In genomic region chr3:46998121-46998851, GRCh38 we compare ENCODE assay signal across 9 cellular contexts. TPM values are rescaled to one million over a fixed set of nuclear protein-coding genes. Genes with fewer than 3 reads are reported as not detected.
A peak's percentile ranks its signal among the peaks of the same experiment; 100 is the strongest.
DNase-seq lines count a peak whose midpoint lies in the region; ATAC-seq, FAIRE-seq and TF ChIP-seq lines count a peak whose summit lies in the region.
"Had no signal": no experiment of that assay in that cellular context is flagged by ENCODE, and none has a peak within 500 bp of the region (broad histone marks: within the 10 kb centered on the region; RNA-seq: fewer than 3 reads in every experiment).

No MANE protein-coding gene starts in this region.

- POLR2A ChIA-PET in endothelial cell of umbilical vein (lab: Charles Lee) = no interaction called here

- H3K9me3 ChIP-seq in endothelial cell of umbilical vein (replicated peaks; ENCODE audit: control insufficient read depth, insufficient read depth, low read length) = no peaks in the 10 kb centered on the region
- no peaks in the 10 kb centered on the region for H3K9me3 ChIP-seq in neural cell (ENCODE audit: low read length)
- no peaks in the 10 kb centered on the region for H3K9me3 ChIP-seq in thyroid gland

- no TSS peak for BruUV-seq in endothelial cell of umbilical vein (replicated peaks; lab: Mats Ljungman, UMichigan)

- H2AFZ ChIP-seq in endothelial cell of umbilical vein (ENCODE audit: low read depth, low read length) = no peak overlapping the region
- no peak overlapping the region for H2AFZ ChIP-seq in neural cell (ENCODE audit: low read depth, low read length)

- no peak for ATAC-seq in HG03159 (IDR thresholded peaks at IDR 0.05; ENCODE audit: unreplicated experiment)

- dilution Hi-C loops in endothelial cell of umbilical vein (cut with MboI; ENCODE audit: extremely low pct_ligation_motif_present, low sequenced_read_pairs) = no loop called here

- H3K27me3 ChIP-seq in endothelial cell of umbilical vein (ENCODE audit: control insufficient read depth in 2 of 2, insufficient read depth in 2 of 2, low read length in 2 of 2) = no peaks in the 10 kb centered on the region
- no peaks in the 10 kb centered on the region for H3K27me3 ChIP-seq in neural cell (ENCODE audit: insufficient read depth, low read depth, low read length)
- H3K27me3 ChIP-seq in thyroid gland = no peaks in the 10 kb centered on the region

- peak; percentile 74 for FAIRE-seq in endothelial cell of umbilical vein (lab: Jason Lieb, UNC)
- FAIRE-seq: TTC549 had no signal

- H3K4me1 ChIP-seq in endothelial cell of umbilical vein (ENCODE audit: control insufficient read depth, extremely low read depth, insufficient read depth, low read length) (no peaks in the 10 kb centered on the region), thyroid gland (no peaks in the 10 kb centered on the region)

- no peak for TF ChIP-seq RAD21 in neural cell (conservative IDR thresholded peaks at IDR 0.05)

- H3K4me2 ChIP-seq in endothelial cell of umbilical vein (ENCODE audit: insufficient read depth, low read length) (no peak overlapping the region), neural cell (ENCODE audit: low read length) (no peak overlapping the region)

- CTCF ChIA-PET in endothelial cell of umbilical vein (lab: Charles Lee) = interaction anchor here (0.6 to 4.8 kb wide), 9 partner anchors 8 to 131 kb away, joined by 3 to 50 read pairs (median 4); partner anchors contain the start of gene CCDC12

- peak; percentile 84 to 93 for TF ChIP-seq CTCF in endothelial cell of umbilical vein (IDR thresholded peaks at IDR 0.05; ENCODE audit: extremely low read depth in 1 of 2, insufficient read depth in 1 of 2, low read depth in 1 of 2, low read length in 2 of 2)
- TF ChIP-seq CTCF in neural cell (IDR thresholded peaks at IDR 0.05; ENCODE audit: poor library complexity, severe bottlenecking) = peak; percentile 37
- peak; percentile 35 to 87 (median 82) for TF ChIP-seq CTCF in thyroid gland (IDR thresholded peaks at IDR 0.05)

- WGBS in thyroid gland, 2 donors = 53 to 68% methylated on average over 18 to 20 of the region's 27 CpGs

- H3K79me2 ChIP-seq in endothelial cell of umbilical vein (ENCODE audit: control insufficient read depth, insufficient read depth, low read length) = no peaks in the 10 kb centered on the region
- no peaks in the 10 kb centered on the region for H3K79me2 ChIP-seq in neural cell (replicated peaks; ENCODE audit: insufficient read depth, low read length)

- H3K27ac ChIP-seq in endothelial cell of umbilical vein (ENCODE audit: insufficient read depth, low read depth, low read length) (no peak overlapping the region), neural cell (ENCODE audit: low read length) (no peak overlapping the region), thyroid gland (no peak overlapping the region)

- H3K9me1 ChIP-seq in endothelial cell of umbilical vein (replicated peaks; ENCODE audit: control insufficient read depth, extremely low read depth, insufficient read depth, low read length) = no peaks in the 10 kb centered on the region

- H3K9me2 ChIP-seq in neural cell (ENCODE audit: insufficient read depth, low read length) = no peaks in the 10 kb centered on the region

- H3K4me3 ChIP-seq in endothelial cell of umbilical vein (replicated peaks in 1 of 3; ENCODE audit: insufficient read depth in 1 of 3, low read depth in 1 of 3, low read length in 3 of 3) (no peak overlapping the region), neural cell (ENCODE audit: low read length) (no peak overlapping the region), thyroid gland (replicated peaks in 1 of 3) (no peak overlapping the region)

- no peak for TF ChIP-seq EP300 in neural cell (conservative IDR thresholded peaks at IDR 0.05; ENCODE audit: poor library complexity, severe bottlenecking)

- no peak overlapping the region for H3K9ac ChIP-seq in endothelial cell of umbilical vein (replicated peaks; ENCODE audit: extremely low read depth, insufficient read depth, low read length)
- H3K9ac ChIP-seq in neural cell (ENCODE audit: low read length) = no peak overlapping the region

- DNase-seq in GDM1 (lab: John Stamatoyannopoulos, UW) (peak; percentile 10), NAMALWA (ENCODE audit: low spot score) (peak; percentile 45), endothelial cell of umbilical vein (ENCODE audit: low read depth, low spot score) (peak; percentile 48), thyroid gland (peak; percentile 79 to 82), kidney glomerular epithelial cell (lab: John Stamatoyannopoulos, UW) (no peak)
- peak; percentile 50 to 53 for DNase-seq in activated CD8-positive, alpha-beta memory T cell treated with anti-CD3 and anti-CD28 coated beads for 4 hours (ENCODE audit: low read depth in 2 of 2)

- no peaks in the 10 kb centered on the region for H4K20me1 ChIP-seq in endothelial cell of umbilical vein (replicated peaks; ENCODE audit: control insufficient read depth, extremely low read depth, insufficient read depth, low read length)
- no peaks in the 10 kb centered on the region for H4K20me1 ChIP-seq in neural cell (ENCODE audit: insufficient read depth)

- intact Hi-C loops in endothelial cell of umbilical vein (cut with micrococcal nuclease) = loop anchor here (1.0 to 10.0 kb wide), 3 partner anchors 75 to 293 kb away; partner anchors contain the start of gene TMIE
- intact Hi-C loops in thyroid gland (cut with DNase I) = loop anchor here (5.0 kb wide), 1 partner anchor 76 kb away; no protein-coding TSS in a partner anchor

- H3K36me3 ChIP-seq in endothelial cell of umbilical vein (ENCODE audit: control insufficient read depth in 2 of 2, extremely low read depth in 1 of 2, insufficient read depth in 2 of 2, low read length in 2 of 2) (peaks cover 2 to 36% of the 10 kb centered on the region in 2 experiments), neural cell (ENCODE audit: insufficient read depth, low read length) (no peaks in the 10 kb centered on the region), thyroid gland (peaks cover 5 to 13% of the 10 kb centered on the region in 2 donors)

- TF ChIP-seq POLR2A in endothelial cell of umbilical vein (IDR thresholded peaks at IDR 0.05; ENCODE audit: low read depth, low read length) (peak; percentile 29), thyroid gland (IDR thresholded peaks at IDR 0.05) (no peak)

- H3F3A ChIP-seq in neural cell (ENCODE audit: insufficient read depth, low read length, poor library complexity, severe bottlenecking) = no peaks in the 10 kb centered on the region

TF ChIP-seq in endothelial cell of umbilical vein, 7 proteins besides CTCF, POLR2A, EP300 and RAD21:
- TF ChIP-seq POLR2AphosphoS5 (IDR thresholded peaks at IDR 0.05; ENCODE audit: insufficient read depth, low read depth, low read length) (peak; percentile 43), FOS (IDR thresholded peaks at IDR 0.05; ENCODE audit: borderline replicate concordance, insufficient read depth, low read length) (no peak)
TF ChIP-seq in endothelial cell of umbilical vein: peak in this region for 1.

TF ChIP-seq in neural cell, 6 proteins besides CTCF, POLR2A, EP300 and RAD21 (continues in another document):
- TF ChIP-seq TAF1 (IDR thresholded peaks at IDR 0.05; ENCODE audit: low read depth) (no peak), SMC3 (conservative IDR thresholded peaks at IDR 0.05; ENCODE audit: poor library complexity) (no peak), MXI1 (conservative IDR thresholded peaks at IDR 0.05; ENCODE audit: poor library complexity, severe bottlenecking) (no peak), EZH2 (IDR thresholded peaks at IDR 0.05; ENCODE audit: borderline replicate concordance, insufficient read depth, low read length, poor library complexity, severe bottlenecking) (no peak)

RNA-seq across cellular contexts. Expression of gene NBEAL2, which starts 18.8 kb away (rescaled TPM):
- total RNA-seq in endothelial cell of umbilical vein (84.7 and 90.1 TPM in 2 replicates), thyroid gland (10 to 100 TPM; 19.4 to 38.6 (median 27.5) TPM)
- polyA plus RNA-seq in endothelial cell of umbilical vein (48.0 and 51.9 TPM in 2 replicates), neural cell (3.0 and 3.3 TPM in 2 replicates)
- 18.2 and 22.1 TPM in 2 replicates for polyA plus RNA-seq in endothelial cell of umbilical vein (2011; cell fraction: cytosol; rRNA removed)
- polyA plus RNA-seq in endothelial cell of umbilical vein (2011; cell fraction: nucleus; rRNA removed) = 329 and 436 TPM in 2 replicates
- polyA plus RNA-seq in endothelial cell of umbilical vein (2012) = 38.7 and 46.6 TPM in 2 replicates
- polyA minus RNA-seq in endothelial cell of umbilical vein (38.0 and 60.8 TPM in 2 replicates), neural cell (1.2 and 1.3 TPM in 2 replicates)
- 8.8 TPM for polyA minus RNA-seq in endothelial cell of umbilical vein (2011; cell fraction: cytosol; rRNA and poly(A)+ RNA removed)
- 67.7 and 92.5 TPM in 2 replicates for polyA minus RNA-seq in endothelial cell of umbilical vein (2011; cell fraction: nucleus; rRNA and poly(A)+ RNA removed)

RNA-seq across cellular contexts. Expression of gene CCDC12, which starts 21.7 kb away (rescaled TPM):
- total RNA-seq in endothelial cell of umbilical vein = 45.0 and 50.5 TPM in 2 replicates
- 31.2 and 35.1 TPM in 2 replicates for polyA plus RNA-seq in endothelial cell of umbilical vein
- polyA plus RNA-seq in endothelial cell of umbilical vein (2011; cell fraction: cytosol; rRNA removed) = 48.1 and 49.0 TPM in 2 replicates
- 58.5 and 62.2 TPM in 2 replicates for polyA plus RNA-seq in endothelial cell of umbilical vein (2011; cell fraction: nucleus; rRNA removed)
- 24.0 and 28.2 TPM in 2 replicates for polyA plus RNA-seq in endothelial cell of umbilical vein (2012)
- 64.5 and 73.4 TPM in 2 replicates for polyA minus RNA-seq in endothelial cell of umbilical vein
- 13.3 TPM for polyA minus RNA-seq in endothelial cell of umbilical vein (2011; cell fraction: cytosol; rRNA and poly(A)+ RNA removed)
- 64.2 and 70.6 TPM in 2 replicates for polyA minus RNA-seq in endothelial cell of umbilical vein (2011; cell fraction: nucleus; rRNA and poly(A)+ RNA removed)
- 43.8 and 46.4 TPM in 2 replicates for polyA plus RNA-seq in neural cell
- polyA minus RNA-seq in neural cell = 38.7 and 39.0 TPM in 2 replicates
- 10 to 100 TPM; 43.2 to 60.6 (median 51.8) TPM for total RNA-seq in thyroid gland

Comparison
In these comparisons a context has a peak if more than half of its experiments do, and no peak if none do; other contexts are left out.
1. CTCF ChIP-seq: peak in every context shown above with its lines; median percentile 88 in endothelial cell of umbilical vein; 82 in thyroid gland; 37 in neural cell.